7 cellular contexts compared by ENCODE assay signal in the genomic region with DNA sequence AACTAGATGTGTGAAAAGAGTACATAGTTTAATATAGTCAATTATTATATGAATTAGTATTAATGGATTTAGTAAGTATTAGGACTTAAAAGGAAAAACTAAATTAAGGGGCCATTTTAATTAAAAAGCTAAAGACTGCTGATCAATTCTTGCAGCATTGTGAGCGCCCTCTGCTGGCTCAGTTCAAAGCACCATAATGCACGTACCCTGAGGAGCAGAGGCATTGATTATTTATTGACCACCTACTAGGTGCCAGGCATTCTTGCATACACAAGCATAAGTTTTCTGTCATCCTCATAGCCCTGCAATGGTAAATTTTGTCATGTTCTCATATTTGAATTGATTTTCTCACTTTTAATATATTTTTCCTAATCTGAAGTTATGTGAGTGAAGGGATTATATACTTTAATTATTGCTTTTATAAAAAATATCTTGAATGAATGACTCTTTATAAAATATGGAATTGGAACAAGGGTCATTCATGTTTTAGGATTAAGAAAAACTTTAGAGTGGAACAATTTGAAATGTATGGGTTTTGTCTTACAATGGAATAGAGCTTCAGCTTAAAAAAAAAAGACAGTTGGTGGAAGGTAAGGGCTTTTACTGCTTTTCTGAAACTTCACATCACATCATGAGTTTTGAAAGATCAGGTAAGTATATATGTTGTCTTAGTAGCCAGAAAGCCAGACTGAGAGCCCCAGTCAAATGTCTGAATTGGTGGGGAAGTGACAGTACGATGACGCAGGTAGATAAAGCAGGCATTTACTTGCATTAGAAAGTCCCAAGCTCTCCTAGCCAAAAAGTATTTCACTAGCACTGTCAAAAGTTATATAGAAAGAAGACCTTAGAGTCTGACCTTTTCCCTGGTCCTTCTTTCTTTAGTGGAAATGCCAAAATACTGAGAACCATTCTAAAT. TPM values are rescaled to one million over a fixed set of nuclear protein-coding genes. Genes with fewer than 3 reads are reported as not detected.
DNase-seq lines count a peak whose midpoint lies in the region; TF ChIP-seq lines count a peak whose summit lies in the region.

No MANE protein-coding gene starts in this region.

- H3K9me3 Mint-ChIP-seq in T-helper 1 cell treated with Interleukin-12 subunit alpha and Interleukin-12 subunit beta and Interleukin-4 antibody, amounts not matched to agents 30 μg/mL and 1 μg/mL, for 36 hours = no peaks in the 10 kb centered on the region

- TF ChIP-seq CTCF in GM12864 (IDR thresholded peaks at IDR 0.05; ENCODE audit: low read depth, low read length, missing control alignments) = peak; percentile 75

- no peak overlapping the region for H3K4me3 Mint-ChIP-seq in T-helper 1 cell treated with Interleukin-12 subunit alpha and Interleukin-12 subunit beta and Interleukin-4 antibody, amounts not matched to agents 30 μg/mL and 1 μg/mL, for 36 hours

- H3K27me3 Mint-ChIP-seq in T-helper 1 cell treated with Interleukin-12 subunit alpha and Interleukin-12 subunit beta and Interleukin-4 antibody, amounts not matched to agents 30 μg/mL and 1 μg/mL, for 36 hours (ENCODE audit: low read depth) = no peaks in the 10 kb centered on the region

- peak overlapping the region; percentile 67 for H3K27ac Mint-ChIP-seq in T-helper 1 cell treated with Interleukin-12 subunit alpha and Interleukin-12 subunit beta and Interleukin-4 antibody, amounts not matched to agents 30 μg/mL and 1 μg/mL, for 36 hours

- DNase-seq in GM12864 (ENCODE audit: low read depth) = no peak
- DNase-seq in HT-29 (ENCODE audit: low spot score) = peak; percentile 60
- peak; percentile 60 for DNase-seq in amniotic stem cell (lab: John Stamatoyannopoulos, UW)
- peak; percentile 19 to 25 for DNase-seq in hippocampal formation (lab: John Stamatoyannopoulos, UW)
- DNase-seq in stimulated activated CD4-positive, alpha-beta T cell treated with anti-CD3 and anti-CD28 coated beads, Interleukin-15, amount 100 ng/mL, for 24 hours = peak; percentile 86
- no peak for DNase-seq in middle frontal gyrus (ENCODE audit: extremely low spot score, low spot score)

- H3K4me1 Mint-ChIP-seq in T-helper 1 cell treated with Interleukin-12 subunit alpha and Interleukin-12 subunit beta and Interleukin-4 antibody, amounts not matched to agents 30 μg/mL and 1 μg/mL, for 36 hours (ENCODE audit: low read depth) = peaks cover 73% of the 10 kb centered on the region

- H3K36me3 Mint-ChIP-seq in T-helper 1 cell treated with Interleukin-12 subunit alpha and Interleukin-12 subunit beta and Interleukin-4 antibody, amounts not matched to agents 30 μg/mL and 1 μg/mL, for 36 hours (ENCODE audit: low read depth) = peaks cover 46% of the 10 kb centered on the region

- H3K4me3 ChIP-seq in GM12864 (ENCODE audit: low read depth, low read length) = no peak overlapping the region

RNA-seq across cellular contexts. Expression of a gene that starts 9.7 kb away (rescaled TPM):
- not detected in 2 replicates for total RNA-seq in HT-29 (2014; rRNA removed; shearing (Covaris generic))

Comparison
In these comparisons a context has a peak if more than half of its experiments do, and no peak if none do; other contexts are left out.
1. DNase-seq: peak in HT-29 (single experiment), amniotic stem cell (single experiment), hippocampal formation (2 of 2) and stimulated activated CD4-positive, alpha-beta T cell treated with anti-CD3 and anti-CD28 coated beads, Interleukin-15, amount 100 ng/mL, for 24 hours (single experiment); none in GM12864 (single experiment) and middle frontal gyrus (single experiment).